ENCODE assay signal across 8 cellular contexts in genomic region chr9:111483419-111483861, GRCh38.
DNase-seq lines count a peak whose midpoint lies in the region; ATAC-seq and TF ChIP-seq lines count a peak whose summit lies in the region.

No MANE protein-coding gene starts in this region.

- H3K27ac ChIP-seq in 22Rv1, result peak overlapping the region; percentile 99

- CTCF ChIA-PET in activated naive CD4-positive, alpha-beta T cell treated with anti-CD3 and anti-CD28 coated beads, Interleukin-2, amount 10 ng/mL, durations not matched to agents 7 days and 5 days (lab: Charles Lee), result no interaction called here

- DNase-seq in NCI-H69 (lab: John Stamatoyannopoulos, UW) (peak; percentile 85), hypothalamus (lab: John Stamatoyannopoulos, UW) (peak in 39 of 51 donors; percentile 13 to 76 (median 48)), NAMALWA (ENCODE audit: low spot score) (no peak)
- DNase-seq in activated naive CD4-positive, alpha-beta T cell treated with anti-CD3 and anti-CD28 coated beads, Interleukin-2, amount 10 ng/mL, durations not matched to agents 7 days and 5 days, result peak; percentile 64
- DNase-seq in stimulated activated CD4-positive, alpha-beta T cell treated with anti-CD3 and anti-CD28 coated beads, Interleukin-15, amount 100 ng/mL, for 48 hours (ENCODE audit: low read depth in 2 of 2), result peak; percentile 26 to 44

- no peak overlapping the region for H3K27ac Mint-ChIP-seq in activated naive CD4-positive, alpha-beta T cell treated with anti-CD3 and anti-CD28 coated beads, Interleukin-2, amount 10 ng/mL, durations not matched to agents 7 days and 5 days

- peaks cover 33% of the 10 kb centered on the region for H3K4me1 Mint-ChIP-seq in activated naive CD4-positive, alpha-beta T cell treated with anti-CD3 and anti-CD28 coated beads, Interleukin-2, amount 10 ng/mL, durations not matched to agents 7 days and 5 days

- TF ChIP-seq POLR2A in GM15510 (IDR thresholded peaks at IDR 0.05; ENCODE audit: borderline replicate concordance, extremely low read depth, insufficient read length), result peak; percentile 12

- no peak for TF ChIP-seq CTCF in 22Rv1 (IDR thresholded peaks at IDR 0.05)

- H3K27me3 Mint-ChIP-seq in activated naive CD4-positive, alpha-beta T cell treated with anti-CD3 and anti-CD28 coated beads, Interleukin-2, amount 10 ng/mL, durations not matched to agents 7 days and 5 days, result peaks cover 5% of the 10 kb centered on the region

- peak overlapping the region; percentile 78 for H3K4me3 Mint-ChIP-seq in activated naive CD4-positive, alpha-beta T cell treated with anti-CD3 and anti-CD28 coated beads, Interleukin-2, amount 10 ng/mL, durations not matched to agents 7 days and 5 days

- peaks cover 7% of the 10 kb centered on the region for H3K36me3 Mint-ChIP-seq in activated naive CD4-positive, alpha-beta T cell treated with anti-CD3 and anti-CD28 coated beads, Interleukin-2, amount 10 ng/mL, durations not matched to agents 7 days and 5 days

- peak; percentile 29 for ATAC-seq in HG02763 (IDR thresholded peaks at IDR 0.05; ENCODE audit: unreplicated experiment)

- H3K9me3 Mint-ChIP-seq in activated naive CD4-positive, alpha-beta T cell treated with anti-CD3 and anti-CD28 coated beads, Interleukin-2, amount 10 ng/mL, durations not matched to agents 7 days and 5 days, result no peaks in the 10 kb centered on the region
